8 cellular contexts compared by ENCODE assay signal in the genomic region with DNA sequence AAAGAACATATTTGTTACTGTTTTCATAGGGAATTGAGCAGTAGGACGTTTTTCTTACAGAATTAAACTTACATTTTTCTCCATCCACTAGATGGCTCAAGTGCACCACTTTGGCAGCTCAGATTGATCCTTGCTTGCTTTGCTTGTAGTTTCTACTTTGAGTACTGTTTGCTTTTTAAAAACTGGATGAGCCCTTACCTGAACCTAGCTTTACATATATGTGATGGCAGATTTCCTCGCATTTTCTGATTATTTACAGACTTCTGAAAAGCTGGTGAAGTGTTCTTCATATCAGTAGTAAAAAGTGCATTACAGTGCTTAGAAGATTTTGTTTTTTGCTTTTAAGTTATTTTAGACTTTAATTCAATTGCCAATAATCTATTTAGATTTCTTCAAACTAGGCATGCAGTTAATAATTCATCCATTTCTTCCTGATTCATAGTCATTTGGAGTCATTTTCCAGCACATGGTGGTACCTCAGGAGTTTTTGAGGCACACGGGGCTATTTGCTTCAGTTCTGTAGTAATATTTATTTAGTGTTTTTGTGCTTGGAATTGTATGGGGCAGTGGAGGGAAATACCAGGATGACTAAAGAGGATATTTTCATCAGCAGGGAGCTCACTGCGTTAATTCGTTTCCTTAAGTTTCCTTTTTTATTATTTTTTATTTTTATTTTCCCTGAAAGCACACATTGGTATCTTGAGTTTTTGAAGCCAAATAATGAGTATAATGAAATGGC. TPM values are rescaled to one million over a fixed set of nuclear protein-coding genes. Genes with fewer than 3 reads are reported as not detected.
A peak's percentile ranks its signal among the peaks of the same experiment; 100 is the strongest.
DNase-seq lines count a peak whose midpoint lies in the region; ATAC-seq and TF ChIP-seq lines count a peak whose summit lies in the region.

No MANE protein-coding gene starts in this region.

- no peaks in the 10 kb centered on the region; the same call in 1 of the 2 replicates for H3K36me3 ChIP-seq in WERI-Rb-1
- H3K36me3 ChIP-seq in neural progenitor cell: no peaks in the 10 kb centered on the region
- no peaks in the 10 kb centered on the region for H3K36me3 ChIP-seq in H7 (replicated peaks; ENCODE audit: control insufficient read depth, insufficient read depth, low read length)

- H3K9me3 ChIP-seq in WERI-Rb-1 (ENCODE audit: severe bottlenecking) (no peaks in the 10 kb centered on the region), neural progenitor cell (ENCODE audit: low read depth) (no peaks in the 10 kb centered on the region)

- DNase-seq in AG10803 (ENCODE audit: low read depth): peak; percentile 76
- DNase-seq in NCI-H1694 treated with DMSO at 0.1 percent for 48 hours (lab: John Stamatoyannopoulos, UW): peak; percentile 58
- peak; percentile 20 for DNase-seq in WERI-Rb-1
- DNase-seq in fibroblast of peridontal ligament (ENCODE audit: extremely low read depth): peak; percentile 90
- peak; percentile 70 for DNase-seq in neural progenitor cell (ENCODE audit: low spot score)
- DNase-seq in H7: no peak

- H3K9me3 Mint-ChIP-seq in neural progenitor cell: peaks cover 11% of the 10 kb centered on the region

- peaks cover 39% of the 10 kb centered on the region for H4K20me1 ChIP-seq in neural progenitor cell (ENCODE audit: low read depth)

- peaks cover 4% of the 10 kb centered on the region for H3K4me1 Mint-ChIP-seq in neural progenitor cell

- H3K4me2 ChIP-seq in neural progenitor cell: no peak overlapping the region

- H2AFZ ChIP-seq in neural progenitor cell (replicated peaks): no peak overlapping the region

- peaks cover 96% of the 10 kb centered on the region for H3K79me2 ChIP-seq in neural progenitor cell (ENCODE audit: low read depth)

- no peak overlapping the region for H3K9ac ChIP-seq in neural progenitor cell

- H3K27me3 ChIP-seq in WERI-Rb-1 (ENCODE audit: insufficient read depth, low read depth, severe bottlenecking): no peaks in the 10 kb centered on the region
- no peaks in the 10 kb centered on the region for H3K27me3 ChIP-seq in neural progenitor cell
- no peaks in the 10 kb centered on the region for H3K27me3 ChIP-seq in H7 (ENCODE audit: control insufficient read depth, insufficient read depth, low read length)

- H3K36me3 Mint-ChIP-seq in neural progenitor cell: peaks cover 3% of the 10 kb centered on the region

- ATAC-seq in HG03460 (IDR thresholded peaks at IDR 0.05; ENCODE audit: unreplicated experiment): no peak

- H3K27me3 Mint-ChIP-seq in neural progenitor cell (ENCODE audit: insufficient read depth, low read depth): no peaks in the 10 kb centered on the region

- H3K27ac ChIP-seq in WERI-Rb-1: no peak overlapping the region
- no peak overlapping the region for H3K27ac ChIP-seq in neural progenitor cell

- H3K4me3 ChIP-seq in AG10803 (ENCODE audit: low read length) (no peak overlapping the region), WERI-Rb-1 (ENCODE audit: low read depth, low read length) (no peak overlapping the region), neural progenitor cell (no peak overlapping the region), H7 (ENCODE audit: insufficient read depth, low read depth, low read length) (no peak overlapping the region)

- H3K4me3 Mint-ChIP-seq in neural progenitor cell: no peak overlapping the region

- no peak overlapping the region for H3K27ac Mint-ChIP-seq in neural progenitor cell

- TF ChIP-seq CTCF in AG10803 (conservative IDR thresholded peaks at IDR 0.05; ENCODE audit: low read length) (peak; percentile 87), GM12874 (IDR thresholded peaks at IDR 0.05; ENCODE audit: insufficient read depth, low read depth, low read length) (peak; percentile 47; the same call in 1 of the 2 replicates), WERI-Rb-1 (IDR thresholded peaks at IDR 0.05; ENCODE audit: low read depth, low read length) (peak; percentile 63), neural progenitor cell (IDR thresholded peaks at IDR 0.05) (peak; percentile 76)

- H3K4me1 ChIP-seq in neural progenitor cell: peaks cover 3% of the 10 kb centered on the region

- peaks cover 4% of the 10 kb centered on the region for H3F3A ChIP-seq in neural progenitor cell (ENCODE audit: low read depth)

RNA-seq across cellular contexts. Expression of a gene that starts 57.3 kb away (rescaled TPM):
- total RNA-seq in neural progenitor cell (ENCODE audit: low replicate concordance): 137 and 166 TPM in 2 replicates
- 67.7 and 70.3 TPM in 2 replicates for total RNA-seq in H7 (2014; rRNA removed; shearing (Covaris generic))
